14 cellular contexts compared by ENCODE assay signal in genomic region chr1:12179638-12180121, GRCh38. TPM values are rescaled to one million over a fixed set of nuclear protein-coding genes. Genes with fewer than 3 reads are reported as not detected.
DNase-seq lines count a peak whose midpoint lies in the region; ATAC-seq, FAIRE-seq and TF ChIP-seq lines count a peak whose summit lies in the region.
"Had no signal": no experiment of that assay in that cellular context is flagged by ENCODE, and none has a peak within 500 bp of the region (broad histone marks: within the 10 kb centered on the region; RNA-seq: fewer than 3 reads in every experiment).

No MANE protein-coding gene starts in this region.

- CTCF ChIA-PET in H1 (lab: Charles Lee; ENCODE audit: partially characterized antibody), result interaction anchor here (0.8 to 5.0 kb wide), 6 partner anchors 9 to 57 kb away, joined by 3 to 29 read pairs (median 7); no protein-coding TSS in a partner anchor

- H2BK120ac ChIP-seq in H1 (replicated peaks; ENCODE audit: low read depth, low read length), result no peak overlapping the region

- H3K14ac ChIP-seq in H1 (ENCODE audit: insufficient read length), result no peak overlapping the region

- no peak for TF ChIP-seq EP300 in H1 (IDR thresholded peaks at IDR 0.05; ENCODE audit: borderline replicate concordance in 1 of 2, low read depth in 2 of 2, low read length in 2 of 2)

- H3K4me2 ChIP-seq in Loucy (ENCODE audit: low read depth, low read length, poor library complexity, severe bottlenecking) (peak overlapping the region; percentile 80), H1 (ENCODE audit: insufficient read depth in 1 of 2, low read depth in 2 of 2, low read length in 2 of 2) (no peak overlapping the region), osteoblast (ENCODE audit: insufficient read depth, low read length) (no peak overlapping the region)

- no peak for DNase-seq in CD14-positive monocyte (ENCODE audit: low spot score)
- DNase-seq in H1 (ENCODE audit: low read depth in 1 of 2, low spot score in 2 of 2), result no peak
- DNase-seq in osteoblast (ENCODE audit: insufficient read length, low spot score, missing footprints), result no peak
- DNase-seq in NCI-H2081 treated with DMSO at 0.1 percent for 48 hours (lab: John Stamatoyannopoulos, UW), result no peak
- no peak for DNase-seq in MV-4-11 (lab: John Stamatoyannopoulos, UW)
- DNase-seq in mucosa of descending colon, result no peak
- DNase-seq in COLO829 (ENCODE audit: low spot score), result no peak
- DNase-seq: COR-L47, MG63, NCI-H510A treated with DMSO at 0.1 percent for 48 hours, SIG-M5 had no signal

- peaks cover 43% of the 10 kb centered on the region for H3K4me1 ChIP-seq in Loucy (ENCODE audit: insufficient read depth, low read length, poor library complexity, severe bottlenecking)
- H3K4me1 ChIP-seq in H1 (replicated peaks in 1 of 4; ENCODE audit: control insufficient read depth in 3 of 4, insufficient read depth in 4 of 4, low read length in 3 of 4), result peaks cover 0 to 24% (median 3%) of the 10 kb centered on the region in 4 experiments; a peak in 4 of 7 replicates
- H3K4me1 ChIP-seq in osteoblast (ENCODE audit: insufficient read depth, low read length), result peaks cover 32% of the 10 kb centered on the region
- H3K4me1 ChIP-seq in mucosa of descending colon (ENCODE audit: low read depth), result peaks cover 19% of the 10 kb centered on the region

- no peak for ATAC-seq in mucosa of descending colon

- no peak overlapping the region for H3K4ac ChIP-seq in H1 (replicated peaks; ENCODE audit: insufficient read length, low read depth, low read length)

- H3K36me3 ChIP-seq in Loucy (ENCODE audit: insufficient read depth, low read length) (no peaks in the 10 kb centered on the region), H1 (ENCODE audit: control insufficient read depth in 2 of 4, insufficient read depth in 4 of 4, low read length in 3 of 4) (no peaks in the 10 kb centered on the region), osteoblast (ENCODE audit: insufficient read depth, low read length) (no peaks in the 10 kb centered on the region), mucosa of descending colon (ENCODE audit: low read depth) (no peaks in the 10 kb centered on the region)
- H3K36me3 ChIP-seq: MG63 had no signal

- H3K4me3 Mint-ChIP-seq in CD14-positive monocyte, result peak overlapping the region; percentile 48 to 87
- H3K4me3 Mint-ChIP-seq: HFFc6 had no signal

- peaks cover 0 to 4% (median 0%) of the 10 kb centered on the region in 3 donors for H3K27me3 Mint-ChIP-seq in CD14-positive monocyte (ENCODE audit: low read depth in 3 of 3)

- H3K27ac Mint-ChIP-seq in CD14-positive monocyte, result peak overlapping the region; percentile 99 to 100 (median 99)

- no peak overlapping the region for H3K56ac ChIP-seq in H1 (replicated peaks; ENCODE audit: insufficient read length, low read depth, low read length)

- H2AFZ ChIP-seq in Loucy (ENCODE audit: low read length) (no peak overlapping the region), H1 (ENCODE audit: low read length) (no peak overlapping the region), osteoblast (ENCODE audit: low read length) (no peak overlapping the region)

- no peak overlapping the region for H4K91ac ChIP-seq in H1 (replicated peaks; ENCODE audit: insufficient read length, low read length)

- H3K9me3 Mint-ChIP-seq in CD14-positive monocyte, result peaks cover 0 to 2% (median 0%) of the 10 kb centered on the region in 7 donors
- H3K9me3 Mint-ChIP-seq: HFFc6 had no signal

- no peak overlapping the region for H2BK12ac ChIP-seq in H1 (ENCODE audit: low read depth, low read length)

- TF ChIP-seq RAD21 in H1 (IDR thresholded peaks at IDR 0.05 in 1 of 2, conservative IDR thresholded peaks at IDR 0.05 in 1 of 2; ENCODE audit: low read depth in 2 of 2, low read length in 2 of 2), result no peak

- FAIRE-seq in H1 (lab: Jason Lieb, UNC), result no peak

- no peaks in the 10 kb centered on the region for H3K27me3 ChIP-seq in Loucy (ENCODE audit: insufficient read depth, low read length, poor library complexity, severe bottlenecking)
- no peaks in the 10 kb centered on the region for H3K27me3 ChIP-seq in H1 (replicated peaks in 1 of 4; ENCODE audit: control insufficient read depth in 3 of 4, extremely low read depth in 1 of 4, insufficient read depth in 3 of 4, low read length in 3 of 4)
- no peaks in the 10 kb centered on the region for H3K27me3 ChIP-seq in osteoblast (ENCODE audit: insufficient read depth, low read length)
- H3K27me3 ChIP-seq: MG63 had no signal

- H3K27ac ChIP-seq in H1 (ENCODE audit: low read depth, low read length) (no peak overlapping the region), osteoblast (ENCODE audit: low read depth, low read length) (peak overlapping the region; percentile 96)

- no peak overlapping the region for H3K23ac ChIP-seq in H1 (ENCODE audit: insufficient read length)

- WGBS in H1 (ENCODE audit: extremely low coverage in 1 of 2, insufficient coverage in 1 of 2, insufficient read length in 1 of 2, insufficient replicate concordance in 2 of 2, low coverage in 1 of 2, low lambda C conversion rate in 2 of 2, missing lambda C conversion rate in 1 of 2), 2 experiments, result 90% methylated on average over 9 of the region's 9 CpGs; no CpG with 5 or more reads in 1 of the 2 experiments

- H2BK20ac ChIP-seq in H1 (ENCODE audit: low read length), result no peak overlapping the region

- no peak for TF ChIP-seq POLR2A in H1 (IDR thresholded peaks at IDR 0.05; ENCODE audit: control extremely low read depth in 1 of 2, low read depth in 2 of 2, low read length in 2 of 2)

- H3K4me1 Mint-ChIP-seq in CD14-positive monocyte, result peaks cover 98% of the 10 kb centered on the region

- no peak overlapping the region for H3K18ac ChIP-seq in H1 (ENCODE audit: extremely low read depth, low read length)

- H3K9me2 ChIP-seq in Loucy (replicated peaks; ENCODE audit: low read depth, low read length), result no peaks in the 10 kb centered on the region

- H4K20me1 ChIP-seq in Loucy (ENCODE audit: insufficient read depth, low read length, poor library complexity, severe bottlenecking) (no peaks in the 10 kb centered on the region), H1 (replicated peaks in 1 of 2; ENCODE audit: control insufficient read depth in 1 of 2, insufficient read depth in 2 of 2, low read length in 2 of 2) (no peaks in the 10 kb centered on the region), osteoblast (ENCODE audit: insufficient read depth, low read length) (no peaks in the 10 kb centered on the region)

- no peak overlapping the region for H4K5ac ChIP-seq in H1 (ENCODE audit: insufficient read length, low read depth, low read length)

- H3K9me3 ChIP-seq in Loucy (ENCODE audit: insufficient read depth, low read depth, low read length), result no peaks in the 10 kb centered on the region
- H3K9me3 ChIP-seq in H1 (ENCODE audit: insufficient read depth in 2 of 2, low read depth in 1 of 2, low read length in 1 of 2), result peaks cover 0 to 3% of the 10 kb centered on the region in 2 experiments; a peak in 1 of 4 replicates
- no peaks in the 10 kb centered on the region for H3K9me3 ChIP-seq in osteoblast (ENCODE audit: low read depth, low read length)
- no peaks in the 10 kb centered on the region for H3K9me3 ChIP-seq in mucosa of descending colon
- H3K9me3 ChIP-seq: MG63 had no signal

- H3K79me2 ChIP-seq in Loucy (ENCODE audit: insufficient read depth, low read length) (peaks cover 56% of the 10 kb centered on the region), H1 (ENCODE audit: control insufficient read depth in 1 of 2, insufficient read depth in 2 of 2, low read length in 2 of 2) (no peaks in the 10 kb centered on the region), osteoblast (ENCODE audit: insufficient read depth, low read length) (peaks cover 48% of the 10 kb centered on the region)

- H2BK15ac ChIP-seq in H1 (ENCODE audit: low read length), result no peak overlapping the region

- H3K36me3 Mint-ChIP-seq in CD14-positive monocyte, result peaks cover 85% of the 10 kb centered on the region in 2 donors

- H3K23me2 ChIP-seq in H1 (ENCODE audit: low read depth, low read length), result no peaks in the 10 kb centered on the region

- POLR2A ChIA-PET in H1 (lab: Charles Lee; ENCODE audit: partially characterized antibody), result interaction anchor here (1.5 kb wide), 1 partner anchor 11 kb away, joined by 8 read pairs; no protein-coding TSS in a partner anchor

- H3K79me1 ChIP-seq in H1 (ENCODE audit: low read depth, low read length), result no peaks in the 10 kb centered on the region

- no peak for TF ChIP-seq CTCF in CD14-positive monocyte (IDR thresholded peaks at IDR 0.05)
- no peak for TF ChIP-seq CTCF in Loucy (conservative IDR thresholded peaks at IDR 0.05; ENCODE audit: low read length)
- TF ChIP-seq CTCF in H1 (IDR thresholded peaks at IDR 0.05; ENCODE audit: control extremely low read depth in 1 of 3, insufficient read depth in 1 of 3, low read depth in 1 of 3, low read length in 3 of 3), result no peak
- TF ChIP-seq CTCF in osteoblast (IDR thresholded peaks at IDR 0.05; ENCODE audit: extremely low read depth, low read depth, low read length), result no peak
- no peak for TF ChIP-seq CTCF in mucosa of descending colon (IDR thresholded peaks at IDR 0.05)

- H2AK5ac ChIP-seq in H1 (ENCODE audit: low read depth, low read length), result 0 out of 2 replicates have a peak overlapping the region, but pooled peaks have one; percentile 24

- H3K4me3 ChIP-seq in Loucy (ENCODE audit: low read length, poor library complexity, severe bottlenecking), result peak overlapping the region; percentile 61
- H3K4me3 ChIP-seq in H1 (ENCODE audit: extremely low read depth in 1 of 4, insufficient read depth in 2 of 4, low read depth in 3 of 4, low read length in 4 of 4), result no peak overlapping the region
- no peak overlapping the region for H3K4me3 ChIP-seq in osteoblast (ENCODE audit: insufficient read depth, low read length)
- no peak overlapping the region for H3K4me3 ChIP-seq in mucosa of descending colon
- H3K4me3 ChIP-seq: MG63 had no signal

- intact Hi-C loops in CD14-positive monocyte (cut with micrococcal nuclease) (loop anchor here (5.0 kb wide), 2 partner anchors 37 to 442 kb away; partner anchors contain the start of gene AGTRAP (in 1 of the 2)), mucosa of descending colon (cut with DNase I, micrococcal nuclease) (no loop called here)

- H3F3A ChIP-seq in Loucy (ENCODE audit: low read depth), result no peaks in the 10 kb centered on the region; the same call in 1 of the 2 replicates

- H3K9ac ChIP-seq in Loucy (ENCODE audit: low read depth, low read length, poor library complexity, severe bottlenecking) (peak overlapping the region; percentile 36), H1 (replicated peaks in 1 of 4; ENCODE audit: extremely low read depth in 1 of 4, low read depth in 3 of 4, low read length in 3 of 4) (no peak overlapping the region)

- H4K8ac ChIP-seq in H1 (ENCODE audit: extremely low read depth, insufficient read depth, low read length), result no peak overlapping the region

- H2BK5ac ChIP-seq in H1 (ENCODE audit: low read depth, low read length), result no peak overlapping the region

RNA-seq across cellular contexts. Expression of gene TNFRSF1B, which starts 12.9 kb away (rescaled TPM):
- polyA plus RNA-seq in CD14-positive monocyte (100 to 1,000 TPM; 436 to 761 TPM), H1 (2011; rRNA removed) (1.7 and 2.4 TPM in 2 replicates)
- total RNA-seq in H1 (2021; fragmentation: NEBNext Ultra II Directional; extraction: Animal tissue kit (Norgen Biotek cat#: 25700)), result 2.8 and 2.9 TPM in 2 replicates
- polyA plus RNA-seq in H1 (2011; cell fraction: cytosol; rRNA removed), result 1.8 TPM
- polyA plus RNA-seq in H1 (2011; cell fraction: nucleus; rRNA removed), result 2.5 TPM
- polyA plus RNA-seq in H1 (2012, experiment 1 of 2), result 1.3 to 2.6 TPM (median 2.1 TPM) in 4 replicates
- polyA plus RNA-seq in H1 (2012, experiment 2 of 2), result 1.3 TPM
- polyA plus RNA-seq in H1 (2013, experiment 1 of 2), result 2.9 TPM
- polyA plus RNA-seq in H1 (2013, experiment 2 of 2), result 3.5 TPM
- 1.1 and 1.5 TPM in 2 replicates for polyA minus RNA-seq in H1 (2011; rRNA and poly(A)+ RNA removed)
- polyA minus RNA-seq in H1 (2011; cell fraction: cytosol; rRNA and poly(A)+ RNA removed), result 0.88 TPM
- 0.90 TPM for polyA minus RNA-seq in H1 (2011; cell fraction: nucleus; rRNA and poly(A)+ RNA removed)
- total RNA-seq in osteoblast (11.2 and 12.7 TPM in 2 replicates), mucosa of descending colon (10 to 100 TPM; 20.3 to 39.3 (median 31.6) TPM)
- polyA plus RNA-seq: neural cell had no signal

RNA-seq across cellular contexts. Expression of gene VPS13D, which starts 50.1 kb away (rescaled TPM):
- polyA plus RNA-seq in CD14-positive monocyte (1 to 10 TPM; 3.6 to 5.1 TPM), H1 (2011; rRNA removed) (9.7 and 10.9 TPM in 2 replicates)
- 31.2 and 32.7 TPM in 2 replicates for total RNA-seq in H1 (2021; fragmentation: NEBNext Ultra II Directional; extraction: Animal tissue kit (Norgen Biotek cat#: 25700))
- polyA plus RNA-seq in H1 (2011; cell fraction: cytosol; rRNA removed), result 14.7 TPM
- polyA plus RNA-seq in H1 (2011; cell fraction: nucleus; rRNA removed), result 27.4 TPM
- 13.6 to 16.4 TPM (median 14.6 TPM) in 4 replicates for polyA plus RNA-seq in H1 (2012, experiment 1 of 2)
- 1.1 TPM for polyA plus RNA-seq in H1 (2012, experiment 2 of 2)
- 5.6 TPM for polyA plus RNA-seq in H1 (2013, experiment 1 of 2)
- polyA plus RNA-seq in H1 (2013, experiment 2 of 2), result 6.0 TPM
- 64.9 and 68.5 TPM in 2 replicates for polyA minus RNA-seq in H1 (2011; rRNA and poly(A)+ RNA removed)
- polyA minus RNA-seq in H1 (2011; cell fraction: cytosol; rRNA and poly(A)+ RNA removed), result 33.0 TPM
- polyA minus RNA-seq in H1 (2011; cell fraction: nucleus; rRNA and poly(A)+ RNA removed), result 80.2 TPM
- total RNA-seq in osteoblast (46.0 and 48.5 TPM in 2 replicates), mucosa of descending colon (10 to 100 TPM; 70.1 to 96.6 (median 96.6) TPM)

Comparison
In these comparisons a context has a peak if more than half of its experiments do, and no peak if none do; other contexts are left out.
1. intact Hi-C loops: an anchor here in CD14-positive monocyte (5.0 kb wide); none called in mucosa of descending colon.